10 cellular contexts compared by ENCODE assay signal in genomic region chr18:79798346-79798998, GRCh38. TPM values are rescaled to one million over a fixed set of nuclear protein-coding genes. Genes with fewer than 3 reads are reported as not detected.
A peak's percentile ranks its signal among the peaks of the same experiment; 100 is the strongest.
DNase-seq lines count a peak whose midpoint lies in the region; ATAC-seq and TF ChIP-seq lines count a peak whose summit lies in the region.
"Had no signal": no experiment of that assay in that cellular context is flagged by ENCODE, and none has a peak within 500 bp of the region (broad histone marks: within the 10 kb centered on the region; RNA-seq: fewer than 3 reads in every experiment).

No MANE protein-coding gene starts in this region.

- H3K27ac Mint-ChIP-seq in GM23338: no peak overlapping the region

- H3K4me3 Mint-ChIP-seq in GM23338: peak overlapping the region; percentile 69

- no peaks in the 10 kb centered on the region for H3K9me3 Mint-ChIP-seq in GM23338

- H3K27ac ChIP-seq in GM23338 (ENCODE audit: low read depth): no peak overlapping the region
- no peak overlapping the region for H3K27ac ChIP-seq in iPS-20b (ENCODE audit: low read length)
- H3K27ac ChIP-seq in PC-3 (ENCODE audit: low read length): no peak overlapping the region

- H3K9ac ChIP-seq in adipocyte (ENCODE audit: low read length): no peak overlapping the region
- 0 out of 2 replicates have a peak overlapping the region, but pooled peaks have one; percentile 15 for H3K9ac ChIP-seq in iPS-20b (ENCODE audit: low read depth, low read length)
- H3K9ac ChIP-seq in PC-3 (ENCODE audit: low read length): no peak overlapping the region

- TF ChIP-seq CTCF in GM23338 (conservative IDR thresholded peaks at IDR 0.05; ENCODE audit: low read depth in 2 of 2): no peak
- no peak for TF ChIP-seq CTCF in PC-3 (conservative IDR thresholded peaks at IDR 0.05; ENCODE audit: low read depth, low read length)

- H3K4me3 ChIP-seq in GM23338 (peak overlapping the region; percentile 72), adipocyte (ENCODE audit: low read length) (no peak overlapping the region), iPS-20b (ENCODE audit: low read length) (peak overlapping the region; percentile 62), PC-3 (ENCODE audit: low read length) (no peak overlapping the region)

- ATAC-seq in GM23338 (peak; percentile 38), sciatic nerve (no peak), HG03280 (IDR thresholded peaks at IDR 0.05; ENCODE audit: unreplicated experiment) (no peak), PC-3 (no peak)

- CTCF ChIA-PET in PC-3 (lab: Charles Lee): no interaction called here

- H3K79me2 ChIP-seq in GM23338 (replicated peaks; ENCODE audit: insufficient read depth) (no peaks in the 10 kb centered on the region), PC-3 (ENCODE audit: low read length) (no peaks in the 10 kb centered on the region)

- POLR2A ChIA-PET in PC-3 (lab: Charles Lee; ENCODE audit: unreplicated experiment): no interaction called here

- no peaks in the 10 kb centered on the region for H3K9me2 ChIP-seq in GM23338 (ENCODE audit: insufficient read depth)
- no peaks in the 10 kb centered on the region for H3K9me2 ChIP-seq in PC-3 (replicated peaks; ENCODE audit: low read length)

- peaks cover 41% of the 10 kb centered on the region for H3K27me3 Mint-ChIP-seq in GM23338 (ENCODE audit: insufficient read depth, low read depth, poor library complexity)

- peak; percentile 44 for DNase-seq in GM23338 (ENCODE audit: low spot score)
- peak; percentile 12 for DNase-seq in adipocyte (ENCODE audit: low read depth)
- DNase-seq in sciatic nerve (ENCODE audit: low spot score): peak; percentile 53
- no peak for DNase-seq in NCI-H1048 (lab: John Stamatoyannopoulos, UW)
- DNase-seq in stimulated activated CD4-positive, alpha-beta T cell treated with anti-CD3 and anti-CD28 coated beads, Interleukin-12 subunit alpha, Interleukin-12 subunit beta, amount 100 ng/mL, for 4 hours: no peak
- no peak for DNase-seq in PC-3
- DNase-seq: effector CD4-positive, alpha-beta T cell; NCI-H510A treated with DMSO at 0.1 percent for 48 hours had no signal

- H3K9me3 ChIP-seq in adipocyte (ENCODE audit: control insufficient read depth, low read length) (no peaks in the 10 kb centered on the region), iPS-20b (ENCODE audit: insufficient read depth, low read depth, low read length) (no peaks in the 10 kb centered on the region), PC-3 (ENCODE audit: low read length) (no peaks in the 10 kb centered on the region)

- H3K27me3 ChIP-seq in GM23338 (ENCODE audit: insufficient read depth): peaks cover 45% of the 10 kb centered on the region
- H3K27me3 ChIP-seq in adipocyte (replicated peaks; ENCODE audit: control insufficient read depth, insufficient read depth, low read length): peaks cover 68% of the 10 kb centered on the region
- peaks cover 70% of the 10 kb centered on the region for H3K27me3 ChIP-seq in iPS-20b (ENCODE audit: insufficient read depth, low read length)
- peaks cover 15% of the 10 kb centered on the region for H3K27me3 ChIP-seq in PC-3 (ENCODE audit: low read length)

- H4K20me1 ChIP-seq in GM23338 (replicated peaks; ENCODE audit: insufficient read depth) (0 out of 2 replicates have a peak, but pooled peaks cover 3% of the 10 kb centered on the region), PC-3 (ENCODE audit: low read length) (no peaks in the 10 kb centered on the region)

- intact Hi-C loops in sciatic nerve (cut with DNase I) (no loop called here), PC-3 (cut with micrococcal nuclease) (no loop called here)

- peaks cover 10% of the 10 kb centered on the region for H3K4me1 Mint-ChIP-seq in GM23338

- H3K4me2 ChIP-seq in GM23338 (peak overlapping the region; percentile 88), PC-3 (ENCODE audit: low read length) (no peak overlapping the region)

- H3K4me1 ChIP-seq in GM23338 (ENCODE audit: insufficient read depth): peaks cover 10% of the 10 kb centered on the region; the same call in 1 of the 2 replicates
- H3K4me1 ChIP-seq in adipocyte (ENCODE audit: control insufficient read depth, insufficient read depth, low read length): peaks cover 9% of the 10 kb centered on the region
- H3K4me1 ChIP-seq in iPS-20b (ENCODE audit: insufficient read depth, low read length): peaks cover 3% of the 10 kb centered on the region; the same call in 1 of the 2 replicates
- no peaks in the 10 kb centered on the region for H3K4me1 ChIP-seq in PC-3 (ENCODE audit: insufficient read depth, low read length)

- BruUV-seq in PC-3 (replicated peaks; lab: Mats Ljungman, UMichigan): no TSS peak

- H2AFZ ChIP-seq in GM23338 (peak overlapping the region; percentile 94), PC-3 (ENCODE audit: low read length) (no peak overlapping the region)

- H3K36me3 Mint-ChIP-seq in GM23338 (ENCODE audit: low read depth): no peaks in the 10 kb centered on the region; the same call in 2 of the 3 replicates

- no peaks in the 10 kb centered on the region for H3F3A ChIP-seq in GM23338 (replicated peaks; ENCODE audit: low read depth)
- no peaks in the 10 kb centered on the region for H3F3A ChIP-seq in PC-3 (ENCODE audit: low read length, unreplicated experiment)

- H3K36me3 ChIP-seq in GM23338 (ENCODE audit: insufficient read depth) (no peaks in the 10 kb centered on the region), adipocyte (ENCODE audit: control insufficient read depth, insufficient read depth, low read length, severe bottlenecking) (no peaks in the 10 kb centered on the region), iPS-20b (ENCODE audit: insufficient read depth, low read depth, low read length) (no peaks in the 10 kb centered on the region), PC-3 (ENCODE audit: low read depth, low read length) (no peaks in the 10 kb centered on the region)

TF ChIP-seq in GM23338, 12 proteins besides CTCF, POLR2A, EP300 and RAD21:
- TF ChIP-seq CREB1 (CRISPR knock-in tag; IDR thresholded peaks at IDR 0.05; ENCODE audit: low read depth) (no peak), EZH2 (IDR thresholded peaks at IDR 0.05; ENCODE audit: low read depth, unreplicated experiment) (peak; percentile 64)

RNA-seq across cellular contexts. Expression of gene KCNG2, which starts 0.7 kb away (rescaled TPM):
- 0.52 TPM in 1 of 2 replicates, not detected in the other for total RNA-seq in GM23338 (2014; rRNA removed; shearing (Covaris generic))
- polyA plus RNA-seq in GM23338 (2016; fragmentation: Nextera tagmentation; extraction: Ambion mirVana): 0.13 TPM in 1 of 2 replicates, not detected in the other
- 0.22 TPM for total RNA-seq in sciatic nerve
- not detected in 2 replicates for total RNA-seq in PC-3 (2014; rRNA removed)

Comparison
In these comparisons a context has a peak if more than half of its experiments do, and no peak if none do; other contexts are left out.
1. DNase-seq: peak in GM23338 (single experiment), adipocyte (single experiment) and sciatic nerve (single experiment); none in NCI-H1048 (single experiment), stimulated activated CD4-positive, alpha-beta T cell treated with anti-CD3 and anti-CD28 coated beads, Interleukin-12 subunit alpha, Interleukin-12 subunit beta, amount 100 ng/mL, for 4 hours (single experiment) and PC-3 (single experiment).
2. H3K4me3 ChIP-seq: peak in GM23338 (single experiment) and iPS-20b (single experiment); none in adipocyte (single experiment) and PC-3 (single experiment).